ENCODE assay signal across 2 cellular contexts in genomic region chrX:130231184-130231583, GRCh38. TPM values are rescaled to one million over a fixed set of nuclear protein-coding genes. Genes with fewer than 3 reads are reported as not detected.
"Had no signal": no experiment of that assay in that cellular context is flagged by ENCODE, and none has a peak within 500 bp of the region (broad histone marks: within the 10 kb centered on the region; RNA-seq: fewer than 3 reads in every experiment).

No MANE protein-coding gene starts in this region.

RNA-seq across cellular contexts. Expression of gene RAB33A, which starts 59.4 kb away (rescaled TPM):
- total RNA-seq: HepG2, HT-29 had no signal
